9 cellular contexts compared by ENCODE assay signal in the genomic region with DNA sequence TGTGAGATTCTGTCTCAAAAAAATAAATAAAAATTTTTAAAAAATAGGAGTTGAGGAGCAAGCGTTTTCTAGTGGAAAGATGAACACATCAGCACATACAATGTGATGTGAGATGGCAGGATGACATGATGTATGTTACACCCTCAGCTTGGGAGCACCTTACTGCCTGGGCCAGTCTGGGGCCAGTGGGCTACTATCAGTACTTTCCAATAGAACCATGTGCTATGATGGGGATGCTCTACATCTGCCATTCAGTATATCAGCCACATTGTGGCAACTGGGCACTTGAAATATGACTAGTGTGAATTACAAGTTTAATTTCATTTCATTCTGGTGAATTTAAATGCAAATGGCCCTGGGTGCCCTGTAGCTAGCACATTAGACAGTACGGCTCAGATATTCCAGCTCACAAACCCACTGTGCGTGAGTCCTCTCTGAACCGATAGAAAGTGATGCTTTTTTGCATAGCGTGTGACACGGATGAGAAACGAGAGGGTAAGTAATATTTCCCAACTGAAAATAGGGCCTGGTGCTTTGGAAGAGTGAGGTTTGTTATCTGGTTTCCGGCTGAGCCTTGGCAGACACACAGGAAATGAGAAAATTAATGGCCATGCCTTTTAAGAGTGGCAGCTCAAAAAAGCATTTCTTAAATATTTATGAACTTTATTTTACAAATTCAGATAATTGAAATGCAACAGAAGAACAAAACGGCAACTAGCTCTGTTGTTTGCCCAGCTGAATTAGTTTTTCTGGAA.
DNase-seq lines count a peak whose midpoint lies in the region; ATAC-seq lines count a peak whose summit lies in the region.
"Had no signal": no experiment of that assay in that cellular context is flagged by ENCODE, and none has a peak within 500 bp of the region (broad histone marks: within the 10 kb centered on the region; RNA-seq: fewer than 3 reads in every experiment).

No MANE protein-coding gene starts in this region.

- no peak overlapping the region for H2BK120ac ChIP-seq in trophoblast cell (ENCODE audit: insufficient read depth, low read length, poor library complexity)

- no peak overlapping the region for H3K14ac ChIP-seq in trophoblast cell (ENCODE audit: low read length)

- no peaks in the 10 kb centered on the region for H3K9me3 Mint-ChIP-seq in activated naive CD4-positive, alpha-beta T cell treated with anti-CD3 and anti-CD28 coated beads, Interleukin-2, amount 50 U/mL, for 24 hours

- no CpG with 5 or more reads among the region's 9 CpGs for WGBS in trophoblast cell (ENCODE audit: extremely low coverage, insufficient coverage, insufficient read length)

- no peak overlapping the region for H3K4ac ChIP-seq in trophoblast cell (ENCODE audit: low read depth, low read length)

- DNase-seq in Kasumi-1 (lab: John Stamatoyannopoulos, UW) = peak; percentile 90 to 91
- DNase-seq in posterior vena cava (ENCODE audit: low spot score) = peak; percentile 43
- DNase-seq in trophoblast cell = no peak
- DNase-seq in NCI-H446 treated with DMSO at 0.1 percent for 48 hours (lab: John Stamatoyannopoulos, UW) = no peak
- DNase-seq in anterior cingulate cortex (lab: John Stamatoyannopoulos, UW) = no peak

- H4K12ac ChIP-seq in trophoblast cell (ENCODE audit: low read depth, low read length) = no peak overlapping the region

- peaks cover 31% of the 10 kb centered on the region for H3K4me1 Mint-ChIP-seq in activated naive CD4-positive, alpha-beta T cell treated with anti-CD3 and anti-CD28 coated beads, Interleukin-2, amount 50 U/mL, for 24 hours

- H2AFZ ChIP-seq in trophoblast cell (ENCODE audit: insufficient read depth, low read length, poor library complexity) = no peak overlapping the region

- no peak overlapping the region for H3K18ac ChIP-seq in trophoblast cell (ENCODE audit: low read length)

- H3K27ac ChIP-seq in BLaER1 = peak overlapping the region; percentile 62
- H3K27ac ChIP-seq in trophoblast cell (ENCODE audit: low read depth, low read length) = no peak overlapping the region
- H3K27ac ChIP-seq: ovary had no signal

- peaks cover 2% of the 10 kb centered on the region for H3K79me2 ChIP-seq in trophoblast cell (ENCODE audit: control insufficient read depth, insufficient read depth, low read length, poor library complexity)

- intact Hi-C loops in posterior vena cava (cut with DNase I) = no loop called here

- H3K4me3 ChIP-seq in BLaER1 = 0 out of 2 replicates have a peak overlapping the region, but pooled peaks have one; percentile 30
- no peak overlapping the region for H3K4me3 ChIP-seq in trophoblast cell (ENCODE audit: low read depth, low read length)
- H3K4me3 ChIP-seq: ovary had no signal

- no peaks in the 10 kb centered on the region for H3K9me3 ChIP-seq in BLaER1
- H3K9me3 ChIP-seq in trophoblast cell (ENCODE audit: insufficient read depth, low read depth, low read length) = no peaks in the 10 kb centered on the region
- H3K9me3 ChIP-seq: ovary had no signal

- no peak overlapping the region for H3K23ac ChIP-seq in trophoblast cell (ENCODE audit: low read length)

- no peak overlapping the region for H2AK5ac ChIP-seq in trophoblast cell (ENCODE audit: low read length)

- peaks cover 92% of the 10 kb centered on the region for H4K20me1 ChIP-seq in BLaER1

- no peak overlapping the region for H3K4me3 Mint-ChIP-seq in activated naive CD4-positive, alpha-beta T cell treated with anti-CD3 and anti-CD28 coated beads, Interleukin-2, amount 50 U/mL, for 24 hours

- H3K36me3 ChIP-seq in BLaER1 = peaks cover 90% of the 10 kb centered on the region
- peaks cover 26 to 34% of the 10 kb centered on the region in 2 experiments for H3K36me3 ChIP-seq in trophoblast cell (ENCODE audit: control insufficient read depth in 1 of 2, insufficient read depth in 2 of 2, low read length in 2 of 2)
- H3K36me3 ChIP-seq: ovary had no signal

- no peaks in the 10 kb centered on the region for H3K27me3 Mint-ChIP-seq in activated naive CD4-positive, alpha-beta T cell treated with anti-CD3 and anti-CD28 coated beads, Interleukin-2, amount 50 U/mL, for 24 hours

- no peak overlapping the region for H4K8ac ChIP-seq in trophoblast cell (ENCODE audit: low read depth, low read length)

- H3K9ac ChIP-seq in BLaER1 (peak overlapping the region; percentile 3; the same call in 1 of the 2 replicates), trophoblast cell (ENCODE audit: low read length) (no peak overlapping the region)

- H3K27me3 ChIP-seq in BLaER1 (no peaks in the 10 kb centered on the region), trophoblast cell (ENCODE audit: insufficient read depth, low read length) (no peaks in the 10 kb centered on the region)
- H3K27me3 ChIP-seq: ovary had no signal

- no peak overlapping the region for H2BK12ac ChIP-seq in trophoblast cell (ENCODE audit: low read length)

- H3K4me2 ChIP-seq in BLaER1 = peak overlapping the region; percentile 89
- no peak overlapping the region for H3K4me2 ChIP-seq in trophoblast cell (ENCODE audit: low read length)

- H3K79me1 ChIP-seq in trophoblast cell (ENCODE audit: low read length) = peaks cover 3% of the 10 kb centered on the region

- H3K36me3 Mint-ChIP-seq in activated naive CD4-positive, alpha-beta T cell treated with anti-CD3 and anti-CD28 coated beads, Interleukin-2, amount 50 U/mL, for 24 hours = peaks cover 6% of the 10 kb centered on the region

- H3K27ac Mint-ChIP-seq in activated naive CD4-positive, alpha-beta T cell treated with anti-CD3 and anti-CD28 coated beads, Interleukin-2, amount 50 U/mL, for 24 hours = peak overlapping the region; percentile 71

- H2BK5ac ChIP-seq in trophoblast cell (ENCODE audit: low read depth, low read length, poor library complexity) = no peak overlapping the region

- peak; percentile 53 for ATAC-seq in GM19395 (IDR thresholded peaks at IDR 0.05; ENCODE audit: unreplicated experiment)

- no peak overlapping the region for H4K91ac ChIP-seq in trophoblast cell (ENCODE audit: low read depth, low read length)

- H3K4me1 ChIP-seq in BLaER1 (peaks cover 92% of the 10 kb centered on the region), trophoblast cell (ENCODE audit: control insufficient read depth in 1 of 2, insufficient read depth in 2 of 2, low read length in 2 of 2) (peaks cover 9 to 22% of the 10 kb centered on the region in 2 experiments)

Comparison
In these comparisons a context has a peak if more than half of its experiments do, and no peak if none do; other contexts are left out.
1. DNase-seq: peak in Kasumi-1 (2 of 2) and posterior vena cava (single experiment); none in trophoblast cell (0 of 2), NCI-H446 treated with DMSO at 0.1 percent for 48 hours (single experiment) and anterior cingulate cortex (0 of 58).